ENCODE assay signal across 14 cellular contexts in genomic region chr10:47403401-47404318, GRCh38. TPM values are rescaled to one million over a fixed set of nuclear protein-coding genes. Genes with fewer than 3 reads are reported as not detected.
DNase-seq lines count a peak whose midpoint lies in the region; ATAC-seq and TF ChIP-seq lines count a peak whose summit lies in the region.
"Had no signal": no experiment of that assay in that cellular context is flagged by ENCODE, and none has a peak within 500 bp of the region (broad histone marks: within the 10 kb centered on the region; RNA-seq: fewer than 3 reads in every experiment).

No MANE protein-coding gene starts in this region.

- H3K4me3 Mint-ChIP-seq in MCF 10A (ENCODE audit: unreplicated experiment), result peak overlapping the region; percentile 28
- H3K4me3 Mint-ChIP-seq: activated T-cell treated with anti-CD3 and anti-CD28 coated beads, Interleukin-2, amount 50 U/mL, for 72 hours; effector memory CD8-positive, alpha-beta T cell; stimulated activated naive CD8-positive, alpha-beta T cell treated with anti-CD3 and anti-CD28 coated beads, Interleukin-15, Interleukin-2, amounts not matched to agents 100 ng/mL and 50 ng/mL, for 24 hours; T-helper 17 cell had no signal

- H3K4me1 Mint-ChIP-seq in MCF 10A (ENCODE audit: insufficient read depth, unreplicated experiment), result peaks cover 20% of the 10 kb centered on the region

- no peaks in the 10 kb centered on the region for H3K4me1 ChIP-seq in breast epithelium
- peaks cover 0 to 22% of the 10 kb centered on the region in 2 donors for H3K4me1 ChIP-seq in right atrium auricular region
- H3K4me1 ChIP-seq: BE2C had no signal

- ATAC-seq in SK-N-SH treated with all-trans-retinoic acid at 6 μM for 48 hours (peak; percentile 33), GM21367 (IDR thresholded peaks at IDR 0.05; ENCODE audit: unreplicated experiment) (no peak), HG03039 (IDR thresholded peaks at IDR 0.05; ENCODE audit: unreplicated experiment) (no peak)
- ATAC-seq: activated T-cell treated with anti-CD3 and anti-CD28 coated beads, Interleukin-2, amount 50 U/mL, for 72 hours; effector memory CD8-positive, alpha-beta T cell; T-helper 17 cell had no signal

- H3K27ac ChIP-seq in breast epithelium (peak overlapping the region in 1 of 2 donors; percentile 32), right atrium auricular region (no peak overlapping the region)

- no peaks in the 10 kb centered on the region for H3K27me3 Mint-ChIP-seq in MCF 10A (ENCODE audit: insufficient read depth, unreplicated experiment)

- H3K36me3 Mint-ChIP-seq in MCF 10A (ENCODE audit: insufficient read depth, unreplicated experiment), result no peaks in the 10 kb centered on the region

- TF ChIP-seq POLR2A in breast epithelium (IDR thresholded peaks at IDR 0.05), result no peak

- POLR2A ChIA-PET in MCF 10A (lab: Yijun Ruan, JAX), result interaction anchor here (0.6 to 3.6 kb wide), 4 partner anchors 8 to 880 kb away, joined by 4 to 30 read pairs (median 10); partner anchors contain the start of gene ZNF488

- TF ChIP-seq CTCF in MCF 10A (IDR thresholded peaks at IDR 0.05; ENCODE audit: unreplicated experiment) (peak; percentile 9), breast epithelium (IDR thresholded peaks at IDR 0.05) (no peak), right atrium auricular region (IDR thresholded peaks at IDR 0.05) (no peak)

- H3K27me3 ChIP-seq in breast epithelium (no peaks in the 10 kb centered on the region), right atrium auricular region (no peaks in the 10 kb centered on the region)
- H3K27me3 ChIP-seq: BE2C had no signal

- DNase-seq in MCF 10A (ENCODE audit: unreplicated experiment), result no peak
- no peak for DNase-seq in breast epithelium (ENCODE audit: low spot score in 2 of 2)
- peak; percentile 50 for DNase-seq in right atrium auricular region (ENCODE audit: low spot score)
- DNase-seq in ureter (ENCODE audit: low spot score), result peak; percentile 42
- DNase-seq in NCI-H82 treated with DMSO at 0.1 percent for 48 hours (lab: John Stamatoyannopoulos, UW; ENCODE audit: unreplicated experiment), result no peak
- DNase-seq: activated T-cell treated with anti-CD3 and anti-CD28 coated beads, Interleukin-2, amount 50 U/mL, for 72 hours; BE2C; effector memory CD8-positive, alpha-beta T cell; T-helper 17 cell had no signal

- H3K4me3 ChIP-seq in breast epithelium (no peak overlapping the region), right atrium auricular region (no peak overlapping the region)
- H3K4me3 ChIP-seq: skin epidermis had no signal

- peak overlapping the region; percentile 47 for H3K27ac Mint-ChIP-seq in MCF 10A (ENCODE audit: low read depth, unreplicated experiment)
- H3K27ac Mint-ChIP-seq: activated T-cell treated with anti-CD3 and anti-CD28 coated beads, Interleukin-2, amount 50 U/mL, for 72 hours; effector memory CD8-positive, alpha-beta T cell; stimulated activated naive CD8-positive, alpha-beta T cell treated with anti-CD3 and anti-CD28 coated beads, Interleukin-15, Interleukin-2, amounts not matched to agents 100 ng/mL and 50 ng/mL, for 24 hours; T-helper 17 cell had no signal

- BruUV-seq in MCF 10A (replicated peaks; lab: Mats Ljungman, UMichigan), result no TSS peak

- H3K36me3 ChIP-seq in breast epithelium, result no peaks in the 10 kb centered on the region
- no peaks in the 10 kb centered on the region for H3K36me3 ChIP-seq in right atrium auricular region
- H3K36me3 ChIP-seq: BE2C had no signal

- no peaks in the 10 kb centered on the region for H3K9me3 Mint-ChIP-seq in MCF 10A (ENCODE audit: unreplicated experiment)
- H3K9me3 Mint-ChIP-seq: activated T-cell treated with anti-CD3 and anti-CD28 coated beads, Interleukin-2, amount 50 U/mL, for 72 hours; effector memory CD8-positive, alpha-beta T cell; stimulated activated naive CD8-positive, alpha-beta T cell treated with anti-CD3 and anti-CD28 coated beads, Interleukin-15, Interleukin-2, amounts not matched to agents 100 ng/mL and 50 ng/mL, for 24 hours had no signal

- CTCF ChIA-PET in MCF 10A (lab: Yijun Ruan, JAX), result interaction anchor here (0.6 to 1.9 kb wide), 8 partner anchors 8 to 45 kb away, joined by 3 to 8 read pairs (median 4); no protein-coding TSS in a partner anchor

- H3K9me3 ChIP-seq in breast epithelium, result no peaks in the 10 kb centered on the region
- no peaks in the 10 kb centered on the region for H3K9me3 ChIP-seq in right atrium auricular region
- H3K9me3 ChIP-seq: BE2C had no signal

- intact Hi-C loops in MCF 10A (cut with micrococcal nuclease) (no loop called here), breast epithelium (cut with DNase I; ENCODE audit: low total_unique reads) (no loop called here)

TF ChIP-seq in SK-N-SH treated with all-trans-retinoic acid at 6 μM for 48 hours, 23 proteins besides CTCF, POLR2A, EP300 and RAD21:
- TF ChIP-seq ISL1 (CRISPR knock-in tag; IDR thresholded peaks at IDR 0.05) (no peak), CREB5 (CRISPR knock-in tag; IDR thresholded peaks at IDR 0.05; ENCODE audit: low read depth) (no peak), BACH2 (CRISPR knock-in tag; IDR thresholded peaks at IDR 0.05; ENCODE audit: borderline replicate concordance) (no peak), ZFP30 (CRISPR knock-in tag; IDR thresholded peaks at IDR 0.05) (no peak), CSRNP3 (CRISPR knock-in tag; IDR thresholded peaks at IDR 0.05) (no peak), RARB (CRISPR knock-in tag; IDR thresholded peaks at IDR 0.05) (no peak), OSR1 (CRISPR knock-in tag; IDR thresholded peaks at IDR 0.05) (no peak), PPARA (CRISPR knock-in tag; IDR thresholded peaks at IDR 0.05; ENCODE audit: borderline replicate concordance) (no peak), ZFP3 (CRISPR knock-in tag; IDR thresholded peaks at IDR 0.05) (no peak), SNAI2 (CRISPR knock-in tag; IDR thresholded peaks at IDR 0.05) (no peak)

RNA-seq across cellular contexts. Expression of gene ZNF488, which starts 19.6 kb away (rescaled TPM):
- 0.12 TPM in 2 replicates for total RNA-seq in MCF 10A (2022)
- total RNA-seq in breast epithelium, result under 1 TPM in 1 of 3 donors, not detected in 2; 0.44 TPM
- total RNA-seq in right atrium auricular region, result not detected
- total RNA-seq in ureter, result 1.8 TPM
- total RNA-seq: T-helper 17 cell had no signal

RNA-seq across cellular contexts. Expression of gene RBP3, which starts 55.5 kb away (rescaled TPM):
- not detected in 2 replicates for total RNA-seq in MCF 10A (2022)
- not detected for total RNA-seq in breast epithelium
- total RNA-seq in right atrium auricular region, result not detected
- not detected for total RNA-seq in ureter
- total RNA-seq: activated T-cell treated with anti-CD3 and anti-CD28 coated beads, Interleukin-2, amount 50 U/mL, for 72 hours; T-helper 17 cell had no signal

Comparison
In these comparisons a context has a peak if more than half of its experiments do, and no peak if none do; other contexts are left out.
1. DNase-seq: peak in right atrium auricular region (single experiment) and ureter (single experiment); none in MCF 10A (single experiment), breast epithelium (0 of 2) and NCI-H82 treated with DMSO at 0.1 percent for 48 hours (single experiment).